Comparison of ENCODE assay signal across 9 cellular contexts in the genomic region with DNA sequence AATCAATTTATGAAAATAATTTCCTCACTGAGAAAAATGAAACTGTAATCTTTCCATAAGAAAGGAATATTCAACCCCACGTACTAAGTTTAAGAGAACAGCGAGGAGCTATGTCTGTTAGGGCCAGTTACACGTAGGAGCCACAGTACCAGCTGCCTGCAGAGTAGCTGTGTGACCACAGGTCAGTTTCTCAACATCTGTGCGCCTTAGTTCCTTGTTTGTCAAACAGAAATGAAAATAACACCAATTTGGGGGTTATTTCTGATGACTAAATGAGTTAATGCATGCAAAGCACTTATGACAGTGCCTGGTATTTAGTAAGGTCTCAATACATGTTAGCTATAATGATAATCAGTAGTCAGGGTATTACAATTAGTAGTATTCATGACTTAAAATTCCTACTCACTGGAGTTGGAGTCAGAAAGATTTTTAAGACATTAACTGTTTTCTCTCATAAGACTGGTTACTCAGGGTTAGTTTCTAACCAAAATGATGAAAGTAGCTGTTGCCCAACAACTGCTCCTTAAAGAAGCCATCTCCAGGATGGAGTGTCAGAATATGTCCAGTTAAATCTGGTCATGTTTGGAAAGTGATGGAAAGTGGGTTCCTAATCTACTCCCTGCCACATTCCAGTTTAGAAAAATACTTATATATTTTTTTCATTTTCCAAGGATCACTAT.
DNase-seq lines count a peak whose midpoint lies in the region; ATAC-seq lines count a peak whose summit lies in the region.
"Had no signal": no experiment of that assay in that cellular context is flagged by ENCODE, and none has a peak within 500 bp of the region (broad histone marks: within the 10 kb centered on the region; RNA-seq: fewer than 3 reads in every experiment).

No MANE protein-coding gene starts in this region.

- no peaks in the 10 kb centered on the region for H3K36me3 ChIP-seq in adipocyte (ENCODE audit: control insufficient read depth, insufficient read depth, low read length, severe bottlenecking)

- intact Hi-C loops in activated CD4-positive, alpha-beta T cell treated with anti-CD3 and anti-CD28 coated beads, Interleukin-2, amount 10 ng/mL, durations not matched to agents 24 days and 14 days (cut with micrococcal nuclease): loop anchor here (10.0 kb wide), 1 partner anchor 638 kb away; a partner anchor contains a TSS

- H3K4me1 Mint-ChIP-seq in activated CD4-positive, alpha-beta T cell treated with anti-CD3 and anti-CD28 coated beads, Interleukin-2, amount 10 ng/mL, durations not matched to agents 24 days and 14 days: peaks cover 40% of the 10 kb centered on the region

- peak overlapping the region; percentile 30 for H3K9ac ChIP-seq in adipocyte (ENCODE audit: low read length)

- peak; percentile 63 for DNase-seq in Ammon's horn (ENCODE audit: low spot score)
- peak; percentile 56 for DNase-seq in adipocyte (ENCODE audit: low read depth)
- DNase-seq in ureter (ENCODE audit: low spot score): no peak
- no peak for DNase-seq in activated gamma-delta T cell (lab: John Stamatoyannopoulos, UW)
- DNase-seq in activated CD4-positive, alpha-beta T cell treated with anti-CD3 and anti-CD28 coated beads, Interleukin-2, amount 10 ng/mL, durations not matched to agents 24 days and 14 days: no peak
- no peak for DNase-seq in HPDE6-E6E7 (ENCODE audit: extremely low spot score)
- DNase-seq: T-helper 1 cell had no signal

- no peaks in the 10 kb centered on the region for H3K9me3 Mint-ChIP-seq in activated CD4-positive, alpha-beta T cell treated with anti-CD3 and anti-CD28 coated beads, Interleukin-2, amount 10 ng/mL, durations not matched to agents 24 days and 14 days

- H3K4me3 Mint-ChIP-seq in activated CD4-positive, alpha-beta T cell treated with anti-CD3 and anti-CD28 coated beads, Interleukin-2, amount 10 ng/mL, durations not matched to agents 24 days and 14 days: no peak overlapping the region

- peaks cover 48% of the 10 kb centered on the region for H3K4me1 ChIP-seq in adipocyte (ENCODE audit: control insufficient read depth, insufficient read depth, low read length)

- H3K27ac Mint-ChIP-seq in activated CD4-positive, alpha-beta T cell treated with anti-CD3 and anti-CD28 coated beads, Interleukin-2, amount 10 ng/mL, durations not matched to agents 24 days and 14 days: no peak overlapping the region

- no peaks in the 10 kb centered on the region for H3K27me3 ChIP-seq in adipocyte (replicated peaks; ENCODE audit: control insufficient read depth, insufficient read depth, low read length)

- no peaks in the 10 kb centered on the region for H3K27me3 Mint-ChIP-seq in activated CD4-positive, alpha-beta T cell treated with anti-CD3 and anti-CD28 coated beads, Interleukin-2, amount 10 ng/mL, durations not matched to agents 24 days and 14 days

- H3K9me3 ChIP-seq in adipocyte (ENCODE audit: control insufficient read depth, low read length): no peaks in the 10 kb centered on the region

- H3K36me3 Mint-ChIP-seq in activated CD4-positive, alpha-beta T cell treated with anti-CD3 and anti-CD28 coated beads, Interleukin-2, amount 10 ng/mL, durations not matched to agents 24 days and 14 days (ENCODE audit: low read depth): no peaks in the 10 kb centered on the region

- ATAC-seq in GM19438 (IDR thresholded peaks at IDR 0.05; ENCODE audit: low read depth, unreplicated experiment) (peak; percentile 92), HG03103 (IDR thresholded peaks at IDR 0.05; ENCODE audit: low read depth, unreplicated experiment) (peak; percentile 81)

- H3K4me3 ChIP-seq in adipocyte (ENCODE audit: low read length): no peak overlapping the region

Comparison
In these comparisons a context has a peak if more than half of its experiments do, and no peak if none do; other contexts are left out.
1. DNase-seq: peak in Ammon's horn (single experiment) and adipocyte (single experiment); none in ureter (single experiment), activated gamma-delta T cell (single experiment), activated CD4-positive, alpha-beta T cell treated with anti-CD3 and anti-CD28 coated beads, Interleukin-2, amount 10 ng/mL, durations not matched to agents 24 days and 14 days (single experiment) and HPDE6-E6E7 (single experiment).